In genomic region chr14:73887704-73888459, GRCh38 we compare ENCODE assay signal across 8 cellular contexts. TPM values are rescaled to one million over a fixed set of nuclear protein-coding genes. Genes with fewer than 3 reads are reported as not detected.
DNase-seq lines count a peak whose midpoint lies in the region; ATAC-seq, FAIRE-seq and TF ChIP-seq lines count a peak whose summit lies in the region.

No MANE protein-coding gene starts in this region.

- no peak for TF ChIP-seq POLR2A in endothelial cell of umbilical vein (IDR thresholded peaks at IDR 0.05; ENCODE audit: low read depth, low read length)

- H3K36me3 ChIP-seq in GM06990 (ENCODE audit: control insufficient read depth, insufficient read depth, low read length), result no peaks in the 10 kb centered on the region; the same call in 1 of the 2 replicates
- no peaks in the 10 kb centered on the region for H3K36me3 ChIP-seq in endothelial cell of umbilical vein (ENCODE audit: control insufficient read depth in 2 of 2, extremely low read depth in 1 of 2, insufficient read depth in 2 of 2, low read length in 2 of 2)
- peaks cover 0 to 2% of the 10 kb centered on the region in 2 experiments for H3K36me3 ChIP-seq in trophoblast cell (ENCODE audit: control insufficient read depth in 1 of 2, insufficient read depth in 2 of 2, low read length in 2 of 2)

- H2BK5ac ChIP-seq in trophoblast cell (ENCODE audit: low read depth, low read length, poor library complexity), result no peak overlapping the region

- H3K4me3 ChIP-seq in GM06990 (replicated peaks; ENCODE audit: low read depth, low read length) (peak overlapping the region; percentile 89), endothelial cell of umbilical vein (replicated peaks in 1 of 3; ENCODE audit: insufficient read depth in 1 of 3, low read depth in 1 of 3, low read length in 3 of 3) (peak overlapping the region; percentile 60 to 87 (median 73)), trophoblast cell (ENCODE audit: low read depth, low read length) (no peak overlapping the region)

- intact Hi-C loops in endothelial cell of umbilical vein (cut with micrococcal nuclease), result loop anchor here (2.0 kb wide), 1 partner anchor 135 kb away; no protein-coding TSS in a partner anchor

- H3K79me2 ChIP-seq in endothelial cell of umbilical vein (ENCODE audit: control insufficient read depth, insufficient read depth, low read length) (peaks cover 66% of the 10 kb centered on the region), trophoblast cell (ENCODE audit: control insufficient read depth, insufficient read depth, low read length, poor library complexity) (peaks cover 9% of the 10 kb centered on the region)

- H4K20me1 ChIP-seq in endothelial cell of umbilical vein (replicated peaks; ENCODE audit: control insufficient read depth, extremely low read depth, insufficient read depth, low read length), result no peaks in the 10 kb centered on the region

- no peaks in the 10 kb centered on the region for H3K27me3 ChIP-seq in GM06990 (replicated peaks; ENCODE audit: control insufficient read depth, insufficient read depth, low read length)
- H3K27me3 ChIP-seq in endothelial cell of umbilical vein (ENCODE audit: control insufficient read depth in 2 of 2, insufficient read depth in 2 of 2, low read length in 2 of 2), result no peaks in the 10 kb centered on the region
- H3K27me3 ChIP-seq in trophoblast cell (ENCODE audit: insufficient read depth, low read length), result no peaks in the 10 kb centered on the region

- no peak overlapping the region for H4K91ac ChIP-seq in trophoblast cell (ENCODE audit: low read depth, low read length)

- H2AK5ac ChIP-seq in trophoblast cell (ENCODE audit: low read length), result no peak overlapping the region

- no peak overlapping the region for H3K4ac ChIP-seq in trophoblast cell (ENCODE audit: low read depth, low read length)

- no peak overlapping the region for H4K8ac ChIP-seq in trophoblast cell (ENCODE audit: low read depth, low read length)

- peak overlapping the region; percentile 90 for H3K27ac ChIP-seq in endothelial cell of umbilical vein (ENCODE audit: insufficient read depth, low read depth, low read length)
- peak overlapping the region; percentile 25 for H3K27ac ChIP-seq in trophoblast cell (ENCODE audit: low read depth, low read length)

- CTCF ChIA-PET in endothelial cell of umbilical vein (lab: Charles Lee), result interaction anchor here (2.8 kb wide), 1 partner anchor 159 kb away, joined by 22 read pairs; no protein-coding TSS in a partner anchor

- H2BK12ac ChIP-seq in trophoblast cell (ENCODE audit: low read length), result no peak overlapping the region

- FAIRE-seq in endothelial cell of umbilical vein (lab: Jason Lieb, UNC), result no peak

- TF ChIP-seq CTCF in GM06990 (IDR thresholded peaks at IDR 0.05; ENCODE audit: insufficient read depth, low read length, poor library complexity, severe bottlenecking) (no peak), endothelial cell of umbilical vein (IDR thresholded peaks at IDR 0.05; ENCODE audit: extremely low read depth in 1 of 2, insufficient read depth in 1 of 2, low read depth in 1 of 2, low read length in 2 of 2) (no peak)

- H3K4me2 ChIP-seq in endothelial cell of umbilical vein (ENCODE audit: insufficient read depth, low read length) (peak overlapping the region; percentile 79), trophoblast cell (ENCODE audit: low read length) (peak overlapping the region; percentile 71)

- H3K18ac ChIP-seq in trophoblast cell (ENCODE audit: low read length), result no peak overlapping the region

- H3K9ac ChIP-seq in endothelial cell of umbilical vein (replicated peaks; ENCODE audit: extremely low read depth, insufficient read depth, low read length) (peak overlapping the region; percentile 85), trophoblast cell (ENCODE audit: low read length) (no peak overlapping the region)

- no peak overlapping the region for H2BK120ac ChIP-seq in trophoblast cell (ENCODE audit: insufficient read depth, low read length, poor library complexity)

- POLR2A ChIA-PET in endothelial cell of umbilical vein (lab: Charles Lee), result interaction anchor here (1.2 kb wide), 1 partner anchor 164 kb away, joined by 3 read pairs; no protein-coding TSS in a partner anchor

- no peak overlapping the region for H4K12ac ChIP-seq in trophoblast cell (ENCODE audit: low read depth, low read length)

- BruUV-seq in endothelial cell of umbilical vein (replicated peaks; lab: Mats Ljungman, UMichigan), result no TSS peak

- ATAC-seq in GM21515 (IDR thresholded peaks at IDR 0.05; ENCODE audit: unreplicated experiment) (no peak), HG02973 (IDR thresholded peaks at IDR 0.05; ENCODE audit: unreplicated experiment) (no peak), GM18519 (IDR thresholded peaks at IDR 0.05; ENCODE audit: low FRiP score, unreplicated experiment) (no peak)

- WGBS in trophoblast cell (ENCODE audit: extremely low coverage, insufficient coverage, insufficient read length), result 100% methylated on average over 1 of the region's 7 CpGs

- peaks cover 10% of the 10 kb centered on the region for H3K79me1 ChIP-seq in trophoblast cell (ENCODE audit: low read length)

- H3K4me1 ChIP-seq in endothelial cell of umbilical vein (ENCODE audit: control insufficient read depth, extremely low read depth, insufficient read depth, low read length), result peaks cover 18% of the 10 kb centered on the region
- H3K4me1 ChIP-seq in trophoblast cell (ENCODE audit: control insufficient read depth in 1 of 2, insufficient read depth in 2 of 2, low read length in 2 of 2), result peaks cover 0 to 3% of the 10 kb centered on the region in 2 experiments

- DNase-seq in GM06990 (ENCODE audit: extremely low read depth, insufficient read length) (no peak), OCI-M1 (lab: John Stamatoyannopoulos, UW) (peak; percentile 40), endothelial cell of umbilical vein (ENCODE audit: low read depth, low spot score) (peak; percentile 12), trophoblast cell (peak; percentile 53 to 96), hippocampal formation (lab: John Stamatoyannopoulos, UW) (no peak)

- no peak overlapping the region for H3K23ac ChIP-seq in trophoblast cell (ENCODE audit: low read length)

- no peaks in the 10 kb centered on the region for H3K9me1 ChIP-seq in endothelial cell of umbilical vein (replicated peaks; ENCODE audit: control insufficient read depth, extremely low read depth, insufficient read depth, low read length)

- H2AFZ ChIP-seq in endothelial cell of umbilical vein (ENCODE audit: low read depth, low read length) (no peak overlapping the region), trophoblast cell (ENCODE audit: insufficient read depth, low read length, poor library complexity) (no peak overlapping the region)

- H3K9me3 ChIP-seq in endothelial cell of umbilical vein (replicated peaks; ENCODE audit: control insufficient read depth, insufficient read depth, low read length) (no peaks in the 10 kb centered on the region), trophoblast cell (ENCODE audit: insufficient read depth, low read depth, low read length) (no peaks in the 10 kb centered on the region)

- H3K14ac ChIP-seq in trophoblast cell (ENCODE audit: low read length), result no peak overlapping the region

- dilution Hi-C loops in endothelial cell of umbilical vein (cut with MboI; ENCODE audit: extremely low pct_ligation_motif_present, low sequenced_read_pairs), result no loop called here

TF ChIP-seq in endothelial cell of umbilical vein, 7 proteins besides CTCF, POLR2A, EP300 and RAD21:
- TF ChIP-seq JUN (IDR thresholded peaks at IDR 0.05; ENCODE audit: borderline replicate concordance, insufficient read depth, insufficient read length, low read depth) (no peak), EZH2 (IDR thresholded peaks at IDR 0.05; ENCODE audit: borderline replicate concordance, low read depth, low read length, severe bottlenecking) (no peak), MYC (IDR thresholded peaks at IDR 0.05; ENCODE audit: low read depth, low read length) (no peak), GATA2 (IDR thresholded peaks at IDR 0.05; ENCODE audit: insufficient read depth, insufficient read length, low read depth, low read length) (no peak), POLR2AphosphoS5 (IDR thresholded peaks at IDR 0.05; ENCODE audit: insufficient read depth, low read depth, low read length) (no peak), FOS (IDR thresholded peaks at IDR 0.05; ENCODE audit: borderline replicate concordance, insufficient read depth, low read length) (no peak)
- TF ChIP-seq, protein P1, sequence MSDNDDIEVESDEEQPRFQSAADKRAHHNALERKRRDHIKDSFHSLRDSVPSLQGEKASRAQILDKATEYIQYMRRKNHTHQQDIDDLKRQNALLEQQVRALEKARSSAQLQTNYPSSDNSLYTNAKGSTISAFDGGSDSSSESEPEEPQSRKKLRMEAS (IDR thresholded peaks at IDR 0.05; ENCODE audit: insufficient read depth, insufficient read length), result no peak

RNA-seq across cellular contexts. Expression of gene ZNF410, which starts 1.2 kb away (rescaled TPM):
- 39.2 and 45.0 TPM in 2 replicates for total RNA-seq in endothelial cell of umbilical vein
- 18.8 and 21.8 TPM in 2 replicates for polyA plus RNA-seq in endothelial cell of umbilical vein
- 27.1 and 27.9 TPM in 2 replicates for polyA plus RNA-seq in endothelial cell of umbilical vein (2011; cell fraction: cytosol; rRNA removed)
- 46.2 and 46.3 TPM in 2 replicates for polyA plus RNA-seq in endothelial cell of umbilical vein (2011; cell fraction: nucleus; rRNA removed)
- 21.4 and 26.7 TPM in 2 replicates for polyA plus RNA-seq in endothelial cell of umbilical vein (2012)
- 35.4 and 48.5 TPM in 2 replicates for polyA minus RNA-seq in endothelial cell of umbilical vein
- polyA minus RNA-seq in endothelial cell of umbilical vein (2011; cell fraction: cytosol; rRNA and poly(A)+ RNA removed), result 21.3 TPM
- 44.3 and 62.1 TPM in 2 replicates for polyA minus RNA-seq in endothelial cell of umbilical vein (2011; cell fraction: nucleus; rRNA and poly(A)+ RNA removed)
- polyA plus RNA-seq in trophoblast cell (2013), result 27.0 and 27.9 TPM in 2 replicates

RNA-seq across cellular contexts. Expression of gene PTGR2, which starts 36.3 kb away (rescaled TPM):
- 3.6 and 5.6 TPM in 2 replicates for total RNA-seq in endothelial cell of umbilical vein
- 0.75 and 1.1 TPM in 2 replicates for polyA plus RNA-seq in endothelial cell of umbilical vein
- 1.1 and 1.2 TPM in 2 replicates for polyA plus RNA-seq in endothelial cell of umbilical vein (2011; cell fraction: cytosol; rRNA removed)
- 3.9 and 5.7 TPM in 2 replicates for polyA plus RNA-seq in endothelial cell of umbilical vein (2011; cell fraction: nucleus; rRNA removed)
- polyA plus RNA-seq in endothelial cell of umbilical vein (2012), result 2.7 and 3.3 TPM in 2 replicates
- 1.6 and 2.0 TPM in 2 replicates for polyA minus RNA-seq in endothelial cell of umbilical vein
- 0.82 TPM for polyA minus RNA-seq in endothelial cell of umbilical vein (2011; cell fraction: cytosol; rRNA and poly(A)+ RNA removed)
- 2.3 and 5.6 TPM in 2 replicates for polyA minus RNA-seq in endothelial cell of umbilical vein (2011; cell fraction: nucleus; rRNA and poly(A)+ RNA removed)
- polyA plus RNA-seq in trophoblast cell (2013), result 7.6 and 7.7 TPM in 2 replicates

Comparison
In these comparisons a context has a peak if more than half of its experiments do, and no peak if none do; other contexts are left out.
1. DNase-seq: peak in OCI-M1 (single experiment), endothelial cell of umbilical vein (single experiment) and trophoblast cell (2 of 2); none in GM06990 (single experiment) and hippocampal formation (0 of 2).